In genomic region chr12:120437735-120438494, GRCh38 we compare ENCODE assay signal across 1 cellular context.
TF ChIP-seq lines count a peak whose summit lies in the region.

Gene COX6A1 (plus strand): TSS chr12:120438113. CDS start chr12:120438127, 14 bp downstream.

TF ChIP-seq in HepG2, 621 proteins besides CTCF, POLR2A, EP300 and RAD21 (continued from another document and continues in another):
- TF ChIP-seq ZNF646 (CRISPR knock-in tag; IDR thresholded peaks at IDR 0.05) (peak; percentile 44; the same call in 1 of the 2 replicates), ZNF782 (CRISPR knock-in tag; IDR thresholded peaks at IDR 0.05; ENCODE audit: borderline replicate concordance) (0 out of 2 replicates have a peak, but pooled peaks have one; percentile 66), GFI1 (CRISPR knock-in tag; IDR thresholded peaks at IDR 0.05; ENCODE audit: borderline replicate concordance) (no peak), TEAD2 (CRISPR knock-in tag; IDR thresholded peaks at IDR 0.05) (no peak), PRDM15 (CRISPR knock-in tag; IDR thresholded peaks at IDR 0.05) (0 out of 2 replicates have a peak, but pooled peaks have one; percentile 19), PHF21A (CRISPR knock-in tag; IDR thresholded peaks at IDR 0.05) (no peak), PHF5A (CRISPR knock-in tag; IDR thresholded peaks at IDR 0.05; ENCODE audit: low read depth, unreplicated experiment) (no peak), U2AF1 (optimal IDR thresholded peaks at IDR 0.05; ENCODE audit: low read depth, low read length) (no peak), TEAD3 (CRISPR knock-in tag; optimal IDR thresholded peaks at IDR 0.05; ENCODE audit: borderline replicate concordance) (peak; percentile 29), TFDP1 (CRISPR knock-in tag; IDR thresholded peaks at IDR 0.05; ENCODE audit: borderline replicate concordance) (peak; percentile 50; the same call in 1 of the 2 replicates), ZNF891 (CRISPR knock-in tag; IDR thresholded peaks at IDR 0.05) (peak; percentile 89), SOX5 (CRISPR knock-in tag; IDR thresholded peaks at IDR 0.05; ENCODE audit: borderline replicate concordance) (no peak), MLXIP (CRISPR knock-in tag; IDR thresholded peaks at IDR 0.05; ENCODE audit: borderline replicate concordance) (no peak), PRDM10 (CRISPR knock-in tag; IDR thresholded peaks at IDR 0.05; ENCODE audit: low read depth) (0 out of 2 replicates have a peak, but pooled peaks have one; percentile 63), CBX1 (IDR thresholded peaks at IDR 0.05; ENCODE audit: low read depth) (no peak), ZNF577 (CRISPR knock-in tag; IDR thresholded peaks at IDR 0.05; ENCODE audit: borderline replicate concordance, low read depth) (no peak), MEF2D (CRISPR knock-in tag; IDR thresholded peaks at IDR 0.05) (peak; percentile 46; the same call in 1 of the 2 replicates), ATF7-NPFF (CRISPR knock-in tag; IDR thresholded peaks at IDR 0.05; ENCODE audit: low read depth) (no peak), ZNF574 (CRISPR knock-in tag; IDR thresholded peaks at IDR 0.05) (peak; percentile 85), CEBPB (IDR thresholded peaks at IDR 0.05; ENCODE audit: borderline replicate concordance, low read depth, low read length) (no peak), MXD1 (CRISPR knock-in tag; IDR thresholded peaks at IDR 0.05) (peak; percentile 66; the same call in 1 of the 2 replicates), TRIM24 (CRISPR knock-in tag; IDR thresholded peaks at IDR 0.05) (no peak), SNAI1 (CRISPR knock-in tag; IDR thresholded peaks at IDR 0.05; ENCODE audit: borderline replicate concordance) (0 out of 2 replicates have a peak, but pooled peaks have one; percentile 64), ZNF33B (CRISPR knock-in tag; IDR thresholded peaks at IDR 0.05) (no peak), ZNF589 (CRISPR knock-in tag; conservative IDR thresholded peaks at IDR 0.05) (no peak), THAP8 (CRISPR knock-in tag; IDR thresholded peaks at IDR 0.05; ENCODE audit: borderline replicate concordance) (no peak)
